In genomic region chr4:1802151-1802715, GRCh38 we compare ENCODE assay signal across 1 cellular context.
TF ChIP-seq lines count a peak whose summit lies in the region.

No MANE protein-coding gene starts in this region.

TF ChIP-seq in HepG2, 621 proteins besides CTCF, POLR2A, EP300 and RAD21 (continued from another document):
- TF ChIP-seq PRDM10 (CRISPR knock-in tag; IDR thresholded peaks at IDR 0.05; ENCODE audit: low read depth), result no peak
- peak; percentile 76 for TF ChIP-seq ZNF543 (CRISPR knock-in tag; IDR thresholded peaks at IDR 0.05)
- TF ChIP-seq RNF2 (conservative IDR thresholded peaks at IDR 0.05; ENCODE audit: low read depth), result no peak
- TF ChIP-seq ZNF335 (CRISPR knock-in tag; IDR thresholded peaks at IDR 0.05), result no peak
- peak in 1 of 2 experiments; percentile 87; a peak in 2 of 4 replicates for TF ChIP-seq REST (IDR thresholded peaks at IDR 0.05; ENCODE audit: borderline replicate concordance in 1 of 2, low read depth in 1 of 2, low read length in 2 of 2)
- TF ChIP-seq PAF1 (CRISPR knock-in tag; IDR thresholded peaks at IDR 0.05), result no peak
- no peak for TF ChIP-seq SNAI1 (CRISPR knock-in tag; IDR thresholded peaks at IDR 0.05; ENCODE audit: borderline replicate concordance)
- TF ChIP-seq HMGXB4 (CRISPR knock-in tag; IDR thresholded peaks at IDR 0.05; ENCODE audit: borderline replicate concordance in 1 of 2, low read depth in 1 of 2), result 0 out of 4 replicates have a peak, but pooled peaks of 1 of the 2 experiments have one; percentile 38
- TF ChIP-seq STAG1 (CRISPR knock-in tag; IDR thresholded peaks at IDR 0.05), result no peak
- peak; percentile 23 for TF ChIP-seq PHF5A (CRISPR knock-in tag; IDR thresholded peaks at IDR 0.05; ENCODE audit: low read depth, unreplicated experiment)
- TF ChIP-seq, protein P1, sequence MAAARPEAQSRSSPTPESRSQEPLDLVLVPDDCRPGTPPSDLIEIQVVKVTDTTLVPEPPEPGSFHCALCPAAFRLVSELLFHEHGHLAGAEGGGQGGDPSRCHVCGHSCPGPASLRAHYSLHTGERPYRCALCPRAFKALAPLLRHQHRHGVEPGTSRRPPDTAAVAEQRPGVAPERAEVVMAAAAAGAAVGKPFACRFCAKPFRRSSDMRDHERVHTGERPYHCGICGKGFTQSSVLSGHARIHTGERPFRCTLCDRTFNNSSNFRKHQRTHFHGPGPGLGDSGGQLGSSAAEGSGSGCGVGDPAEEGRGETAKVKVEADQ (CRISPR knock-in tag; IDR thresholded peaks at IDR 0.05; ENCODE audit: borderline replicate concordance), result peak; percentile 68; the same call in 1 of the 2 replicates
- TF ChIP-seq NR1H2 (CRISPR knock-in tag; IDR thresholded peaks at IDR 0.05; ENCODE audit: borderline replicate concordance, low read depth), result no peak
- no peak for TF ChIP-seq SNAPC2 (CRISPR knock-in tag; IDR thresholded peaks at IDR 0.05)
